ENCODE assay signal across 1 cellular context in the genomic region with DNA sequence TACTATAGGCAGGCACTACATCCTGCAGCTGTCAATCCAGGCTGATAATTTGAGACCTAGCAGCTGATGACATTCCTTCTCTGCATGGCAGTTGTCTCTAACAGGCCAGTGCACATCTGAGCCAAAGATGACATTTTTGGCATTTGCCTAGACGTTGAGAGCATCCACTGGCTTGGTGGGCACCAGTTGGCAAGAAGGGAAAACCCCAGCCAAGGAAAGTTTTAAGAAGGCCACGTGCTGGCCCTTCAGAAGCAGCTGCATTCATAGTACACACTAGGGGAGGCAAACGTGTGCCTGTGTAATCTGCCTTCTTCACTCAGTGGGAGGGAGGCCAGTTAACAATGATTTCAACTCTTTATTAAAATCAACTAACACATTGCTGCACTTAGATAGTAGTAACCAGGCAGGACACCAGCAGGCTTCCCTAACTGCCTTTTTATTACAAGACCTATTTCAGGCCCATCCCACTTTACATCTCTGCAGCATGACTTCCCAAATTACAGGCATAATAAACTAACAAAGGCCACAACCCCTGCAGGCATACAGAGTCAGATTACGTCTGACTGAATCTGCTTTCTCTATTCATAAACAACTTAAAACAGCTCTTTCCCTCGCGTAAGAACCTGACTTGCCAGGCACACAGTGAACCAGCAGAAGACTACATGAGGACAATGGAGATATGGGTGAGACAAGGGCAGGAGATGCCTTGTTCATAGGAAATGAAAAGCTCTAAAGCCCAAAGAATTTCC.
TF ChIP-seq lines count a peak whose summit lies in the region.

No MANE protein-coding gene starts in this region.

TF ChIP-seq in GM23338, 12 proteins besides CTCF, POLR2A, EP300 and RAD21 (continued from another document):
- TF ChIP-seq, protein P1, sequence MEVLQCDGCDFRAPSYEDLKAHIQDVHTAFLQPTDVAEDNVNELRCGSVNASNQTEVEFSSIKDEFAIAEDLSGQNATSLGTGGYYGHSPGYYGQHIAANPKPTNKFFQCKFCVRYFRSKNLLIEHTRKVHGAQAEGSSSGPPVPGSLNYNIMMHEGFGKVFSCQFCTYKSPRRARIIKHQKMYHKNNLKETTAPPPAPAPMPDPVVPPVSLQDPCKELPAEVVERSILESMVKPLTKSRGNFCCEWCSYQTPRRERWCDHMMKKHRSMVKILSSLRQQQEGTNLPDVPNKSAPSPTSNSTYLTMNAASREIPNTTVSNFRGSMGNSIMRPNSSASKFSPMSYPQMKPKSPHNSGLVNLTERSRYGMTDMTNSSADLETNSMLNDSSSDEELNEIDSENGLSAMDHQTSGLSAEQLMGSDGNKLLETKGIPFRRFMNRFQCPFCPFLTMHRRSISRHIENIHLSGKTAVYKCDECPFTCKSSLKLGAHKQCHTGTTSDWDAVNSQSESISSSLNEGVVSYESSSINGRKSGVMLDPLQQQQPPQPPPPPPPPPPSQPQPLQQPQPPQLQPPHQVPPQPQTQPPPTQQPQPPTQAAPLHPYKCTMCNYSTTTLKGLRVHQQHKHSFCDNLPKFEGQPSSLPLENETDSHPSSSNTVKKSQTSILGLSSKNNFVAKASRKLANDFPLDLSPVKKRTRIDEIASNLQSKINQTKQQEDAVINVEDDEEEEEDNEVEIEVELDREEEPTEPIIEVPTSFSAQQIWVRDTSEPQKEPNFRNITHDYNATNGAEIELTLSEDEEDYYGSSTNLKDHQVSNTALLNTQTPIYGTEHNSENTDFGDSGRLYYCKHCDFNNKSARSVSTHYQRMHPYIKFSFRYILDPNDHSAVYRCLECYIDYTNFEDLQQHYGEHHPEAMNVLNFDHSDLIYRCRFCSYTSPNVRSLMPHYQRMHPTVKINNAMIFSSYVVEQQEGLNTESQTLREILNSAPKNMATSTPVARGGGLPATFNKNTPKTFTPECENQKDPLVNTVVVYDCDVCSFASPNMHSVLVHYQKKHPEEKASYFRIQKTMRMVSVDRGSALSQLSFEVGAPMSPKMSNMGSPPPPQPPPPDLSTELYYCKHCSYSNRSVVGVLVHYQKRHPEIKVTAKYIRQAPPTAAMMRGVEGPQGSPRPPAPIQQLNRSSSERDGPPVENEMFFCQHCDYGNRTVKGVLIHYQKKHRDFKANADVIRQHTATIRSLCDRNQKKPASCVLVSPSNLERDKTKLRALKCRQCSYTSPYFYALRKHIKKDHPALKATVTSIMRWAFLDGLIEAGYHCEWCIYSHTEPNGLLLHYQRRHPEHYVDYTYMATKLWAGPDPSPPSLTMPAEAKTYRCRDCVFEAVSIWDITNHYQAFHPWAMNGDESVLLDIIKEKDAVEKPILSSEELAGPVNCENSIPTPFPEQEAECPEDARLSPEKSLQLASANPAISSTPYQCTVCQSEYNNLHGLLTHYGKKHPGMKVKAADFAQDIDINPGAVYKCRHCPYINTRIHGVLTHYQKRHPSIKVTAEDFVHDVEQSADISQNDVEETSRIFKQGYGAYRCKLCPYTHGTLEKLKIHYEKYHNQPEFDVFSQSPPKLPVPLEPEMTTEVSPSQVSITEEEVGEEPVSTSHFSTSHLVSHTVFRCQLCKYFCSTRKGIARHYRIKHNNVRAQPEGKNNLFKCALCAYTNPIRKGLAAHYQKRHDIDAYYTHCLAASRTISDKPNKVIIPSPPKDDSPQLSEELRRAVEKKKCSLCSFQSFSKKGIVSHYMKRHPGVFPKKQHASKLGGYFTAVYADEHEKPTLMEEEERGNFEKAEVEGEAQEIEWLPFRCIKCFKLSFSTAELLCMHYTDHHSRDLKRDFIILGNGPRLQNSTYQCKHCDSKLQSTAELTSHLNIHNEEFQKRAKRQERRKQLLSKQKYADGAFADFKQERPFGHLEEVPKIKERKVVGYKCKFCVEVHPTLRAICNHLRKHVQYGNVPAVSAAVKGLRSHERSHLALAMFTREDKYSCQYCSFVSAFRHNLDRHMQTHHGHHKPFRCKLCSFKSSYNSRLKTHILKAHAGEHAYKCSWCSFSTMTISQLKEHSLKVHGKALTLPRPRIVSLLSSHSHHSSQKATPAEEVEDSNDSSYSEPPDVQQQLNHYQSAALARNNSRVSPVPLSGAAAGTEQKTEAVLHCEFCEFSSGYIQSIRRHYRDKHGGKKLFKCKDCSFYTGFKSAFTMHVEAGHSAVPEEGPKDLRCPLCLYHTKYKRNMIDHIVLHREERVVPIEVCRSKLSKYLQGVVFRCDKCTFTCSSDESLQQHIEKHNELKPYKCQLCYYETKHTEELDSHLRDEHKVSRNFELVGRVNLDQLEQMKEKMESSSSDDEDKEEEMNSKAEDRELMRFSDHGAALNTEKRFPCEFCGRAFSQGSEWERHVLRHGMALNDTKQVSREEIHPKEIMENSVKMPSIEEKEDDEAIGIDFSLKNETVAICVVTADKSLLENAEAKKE (CRISPR knock-in tag; IDR thresholded peaks at IDR 0.05) = peak; percentile 35; the same call in 1 of the 2 replicates
